ENCODE assay signal across 8 cellular contexts in the genomic region with DNA sequence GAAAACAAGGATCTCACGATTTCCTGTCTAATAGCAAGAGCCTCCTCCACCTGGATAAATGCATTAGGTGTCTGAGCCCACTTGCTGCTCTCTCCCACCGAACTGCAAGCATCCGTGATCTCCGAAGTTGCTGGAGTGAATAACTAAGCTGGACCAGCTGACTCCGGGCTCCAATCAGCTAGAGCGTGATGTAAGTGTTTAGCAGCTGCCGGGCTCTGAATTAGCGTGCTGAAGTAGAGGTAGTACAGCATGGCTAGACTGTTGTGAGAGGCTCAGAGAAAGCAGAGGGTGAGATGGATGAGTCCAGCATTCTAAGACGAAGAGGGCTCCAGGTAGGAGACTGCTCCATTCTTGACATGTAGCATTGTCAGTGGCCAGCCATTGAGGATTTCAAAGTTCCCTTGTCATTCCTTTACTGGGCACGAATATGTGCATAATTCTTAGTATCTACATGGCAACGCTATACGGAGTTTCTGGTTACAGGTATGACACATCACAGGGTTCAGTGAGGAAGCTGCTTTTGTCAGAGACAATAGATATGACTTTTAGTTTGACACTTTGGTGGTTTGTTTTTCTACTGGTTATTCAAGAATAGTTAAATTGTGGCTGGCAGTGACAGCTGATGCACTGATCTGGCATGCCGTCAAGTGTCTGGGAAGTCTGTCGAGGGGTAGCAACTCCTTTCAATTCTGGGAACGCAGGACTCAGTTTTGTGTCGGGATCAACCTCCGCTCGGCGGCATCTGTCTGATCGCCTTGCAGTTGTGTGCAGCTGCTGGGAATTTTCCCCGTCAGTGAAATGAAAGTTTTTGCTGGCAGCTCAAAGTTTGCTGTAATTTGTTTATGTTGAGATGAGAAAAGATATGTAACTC.
DNase-seq lines count a peak whose midpoint lies in the region; ATAC-seq and TF ChIP-seq lines count a peak whose summit lies in the region.

No MANE protein-coding gene starts in this region.

- H3K27me3 ChIP-seq in KMS-11 (ENCODE audit: insufficient read depth, low read depth) (no peaks in the 10 kb centered on the region), WERI-Rb-1 (ENCODE audit: insufficient read depth, low read depth, severe bottlenecking) (no peaks in the 10 kb centered on the region)

- in situ Hi-C loops in ACHN (cut with HindIII; ENCODE audit: low pct_ligation_motif_present, low pct_unique_long_range_greater_than_20kb, low sequenced_read_pairs), result no loop called here

- H3K4me3 ChIP-seq in KMS-11 (IDR thresholded peaks at IDR 0.05; ENCODE audit: insufficient read depth, low read depth, low read length) (no peak overlapping the region), WERI-Rb-1 (ENCODE audit: low read depth, low read length) (peak overlapping the region; percentile 42), skeletal muscle cell (ENCODE audit: low read depth, low read length) (peak overlapping the region; percentile 55)

- H3K9ac ChIP-seq in KMS-11, result peak overlapping the region; percentile 49; the same call in 1 of the 2 replicates

- peaks cover 58% of the 10 kb centered on the region for H3K4me1 ChIP-seq in KMS-11 (ENCODE audit: low read depth, poor library complexity, severe bottlenecking)

- no peak for ATAC-seq in HG02884 (IDR thresholded peaks at IDR 0.05; ENCODE audit: unreplicated experiment)

- H4K20me1 ChIP-seq in KMS-11 (ENCODE audit: insufficient read depth), result no peaks in the 10 kb centered on the region

- H3K4me2 ChIP-seq in KMS-11, result peak overlapping the region; percentile 93

- H3K36me3 ChIP-seq in KMS-11 (ENCODE audit: insufficient read depth), result no peaks in the 10 kb centered on the region
- H3K36me3 ChIP-seq in WERI-Rb-1, result no peaks in the 10 kb centered on the region

- no peak for TF ChIP-seq CTCF in KMS-11 (conservative IDR thresholded peaks at IDR 0.05; ENCODE audit: low read depth, low read length)
- no peak for TF ChIP-seq CTCF in WERI-Rb-1 (IDR thresholded peaks at IDR 0.05; ENCODE audit: low read depth, low read length)

- H3K9me3 ChIP-seq in WERI-Rb-1 (ENCODE audit: severe bottlenecking), result no peaks in the 10 kb centered on the region

- peak overlapping the region; percentile 67 for H3K27ac ChIP-seq in KMS-11
- no peak overlapping the region for H3K27ac ChIP-seq in WERI-Rb-1

- peak overlapping the region; percentile 79 for H2AFZ ChIP-seq in KMS-11 (ENCODE audit: low read depth)

- peak; percentile 19 for DNase-seq in ACHN
- peak; percentile 8 for DNase-seq in GM19240 (ENCODE audit: insufficient read length, low spot score)
- DNase-seq in WERI-Rb-1, result peak; percentile 70
- DNase-seq in central memory CD4-positive, alpha-beta T cell, result peak; percentile 68
- peak; percentile 58 for DNase-seq in iPS-NIHi7 (ENCODE audit: extremely low spot score)
- DNase-seq in skeletal muscle cell (ENCODE audit: low read depth), result peak; percentile 47

- no peaks in the 10 kb centered on the region for H3K79me2 ChIP-seq in KMS-11 (ENCODE audit: insufficient read depth, low read depth)

Comparison
In these comparisons a context has a peak if more than half of its experiments do, and no peak if none do; other contexts are left out.
1. DNase-seq: peak in every context shown above with its lines; median percentile 70 in WERI-Rb-1; 68 in central memory CD4-positive, alpha-beta T cell; 58 in iPS-NIHi7; 47 in skeletal muscle cell; 19 in ACHN; 8 in GM19240.